In the genomic region with DNA sequence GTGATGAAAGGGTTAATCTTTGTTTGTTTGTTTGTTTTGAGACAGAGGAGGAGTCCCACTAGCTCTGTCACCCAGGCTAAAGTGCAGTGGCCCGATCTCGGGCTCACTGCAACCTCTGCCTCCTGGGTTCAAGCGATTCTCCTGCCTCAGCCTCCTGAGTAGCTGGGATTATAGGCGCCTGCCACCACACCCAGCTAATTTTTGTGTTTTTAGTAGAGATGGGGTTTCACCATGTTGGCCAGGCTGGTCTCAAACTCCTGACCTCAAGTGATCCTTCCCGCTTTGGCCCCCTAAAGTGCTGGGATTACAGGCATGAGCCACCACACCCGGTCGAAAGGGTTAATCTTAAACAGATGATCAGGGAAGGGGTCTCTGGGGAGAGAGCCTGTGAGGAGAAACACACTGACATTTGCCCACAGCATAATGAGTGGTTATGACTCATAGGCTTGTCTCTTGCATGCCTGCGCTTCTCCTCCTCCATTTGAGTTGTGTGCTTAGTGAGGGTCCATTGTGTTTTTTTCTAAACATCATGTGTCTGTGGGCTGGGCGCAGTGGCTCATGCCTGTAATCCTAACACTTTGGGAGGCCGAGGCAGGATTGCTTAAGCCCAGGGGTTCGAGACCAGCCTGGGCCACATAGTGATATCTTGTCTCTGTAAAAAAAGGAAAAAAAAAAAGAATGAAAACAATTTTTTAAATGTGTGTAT, we compare ENCODE assay signal across 1 cellular context.
TF ChIP-seq lines count a peak whose summit lies in the region.

No MANE protein-coding gene starts in this region.

TF ChIP-seq in PFSK-1, 5 proteins besides CTCF, POLR2A, EP300 and RAD21:
- TF ChIP-seq SIN3A (IDR thresholded peaks at IDR 0.05; ENCODE audit: borderline replicate concordance, insufficient read depth, low read length): peak; percentile 88; the same call in 1 of the 2 replicates
